Comparison of ENCODE assay signal across 1 cellular context in the genomic region with DNA sequence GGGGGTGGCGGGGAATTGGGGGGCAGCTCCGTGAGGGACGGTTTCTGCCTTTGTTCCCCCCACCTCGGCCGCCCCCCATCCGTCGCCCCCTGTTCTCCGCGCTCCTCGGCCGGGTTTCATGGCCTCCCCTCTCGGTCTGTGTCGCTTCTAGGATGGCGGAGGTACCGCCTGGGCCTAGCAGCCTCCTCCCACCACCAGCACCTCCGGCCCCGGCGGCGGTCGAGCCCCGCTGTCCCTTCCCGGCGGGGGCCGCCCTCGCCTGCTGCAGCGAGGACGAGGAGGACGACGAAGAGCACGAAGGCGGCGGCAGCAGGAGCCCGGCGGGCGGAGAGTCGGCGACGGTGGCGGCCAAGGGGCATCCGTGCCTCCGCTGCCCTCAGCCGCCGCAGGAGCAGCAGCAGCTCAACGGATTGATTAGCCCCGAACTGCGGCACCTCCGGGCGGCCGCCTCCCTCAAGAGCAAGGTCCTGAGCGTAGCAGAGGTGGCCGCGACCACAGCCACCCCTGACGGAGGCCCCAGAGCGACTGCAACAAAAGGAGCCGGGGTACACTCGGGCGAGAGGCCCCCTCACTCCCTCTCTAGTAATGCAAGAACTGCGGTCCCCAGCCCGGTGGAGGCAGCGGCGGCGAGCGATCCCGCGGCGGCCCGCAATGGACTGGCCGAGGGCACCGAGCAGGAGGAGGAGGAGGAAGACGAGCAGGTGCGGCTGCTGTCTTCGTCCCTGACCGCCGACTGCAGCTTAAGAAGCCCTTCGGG.
TF ChIP-seq lines count a peak whose summit lies in the region.

No MANE protein-coding gene starts in this region.

TF ChIP-seq in HepG2, 621 proteins besides CTCF, POLR2A, EP300 and RAD21 (continued from another document and continues in another):
- TF ChIP-seq KAT2B (IDR thresholded peaks at IDR 0.05; ENCODE audit: borderline replicate concordance, low read depth, low read length) (no peak), MBD4 (IDR thresholded peaks at IDR 0.05; ENCODE audit: borderline replicate concordance, low read length) (no peak), ZNF547 (CRISPR knock-in tag; IDR thresholded peaks at IDR 0.05) (no peak), ZFAT (CRISPR knock-in tag; conservative IDR thresholded peaks at IDR 0.05) (no peak), ETV5 (CRISPR knock-in tag; IDR thresholded peaks at IDR 0.05; ENCODE audit: borderline replicate concordance) (no peak), ZNF367 (CRISPR knock-in tag; IDR thresholded peaks at IDR 0.05; ENCODE audit: borderline replicate concordance) (no peak), ESRRA (CRISPR knock-in tag; IDR thresholded peaks at IDR 0.05; ENCODE audit: low read depth) (no peak), TAF15 (IDR thresholded peaks at IDR 0.05; ENCODE audit: low read depth, low read length, poor library complexity, severe bottlenecking) (no peak), FOXK1 (CRISPR knock-in tag; IDR thresholded peaks at IDR 0.05; ENCODE audit: borderline replicate concordance, low read depth) (no peak), ZBTB1 (CRISPR knock-in tag; IDR thresholded peaks at IDR 0.05; ENCODE audit: borderline replicate concordance) (no peak), SMARCE1 (IDR thresholded peaks at IDR 0.05; ENCODE audit: borderline replicate concordance) (no peak), ARHGAP35 (CRISPR knock-in tag; IDR thresholded peaks at IDR 0.05; ENCODE audit: borderline replicate concordance) (no peak), ZNF577 (CRISPR knock-in tag; IDR thresholded peaks at IDR 0.05; ENCODE audit: borderline replicate concordance, low read depth) (no peak), ZNF660 (CRISPR knock-in tag; IDR thresholded peaks at IDR 0.05; ENCODE audit: borderline replicate concordance, low read depth) (no peak), ZNF678 (CRISPR knock-in tag; IDR thresholded peaks at IDR 0.05) (no peak), ZNF264 (CRISPR knock-in tag; IDR thresholded peaks at IDR 0.05) (no peak), CBFB (CRISPR knock-in tag; IDR thresholded peaks at IDR 0.05) (no peak), ZNF260 (CRISPR knock-in tag; IDR thresholded peaks at IDR 0.05; ENCODE audit: borderline replicate concordance, low read depth) (no peak), ZSCAN25 (CRISPR knock-in tag; IDR thresholded peaks at IDR 0.05) (0 out of 2 replicates have a peak, but pooled peaks have one; percentile 6), ZNF24 (IDR thresholded peaks at IDR 0.05) (no peak), SATB2 (CRISPR knock-in tag; IDR thresholded peaks at IDR 0.05) (no peak), MED1 (CRISPR knock-in tag; IDR thresholded peaks at IDR 0.05) (no peak), ZNF737 (CRISPR knock-in tag; IDR thresholded peaks at IDR 0.05; ENCODE audit: borderline replicate concordance) (no peak), SETDB1 (CRISPR knock-in tag; IDR thresholded peaks at IDR 0.05; ENCODE audit: borderline replicate concordance) (no peak), HOXA5 (CRISPR knock-in tag; IDR thresholded peaks at IDR 0.05) (no peak), ZNF383 (CRISPR knock-in tag; IDR thresholded peaks at IDR 0.05; ENCODE audit: borderline replicate concordance) (no peak), ZNF549 (CRISPR knock-in tag; IDR thresholded peaks at IDR 0.05) (no peak), DNMT3B (CRISPR knock-in tag; conservative IDR thresholded peaks at IDR 0.05) (no peak), ZNF75D (CRISPR knock-in tag; IDR thresholded peaks at IDR 0.05; ENCODE audit: borderline replicate concordance) (no peak), TGIF2 (CRISPR knock-in tag; IDR thresholded peaks at IDR 0.05) (0 out of 2 replicates have a peak, but pooled peaks have one; percentile 31), STAG1 (CRISPR knock-in tag; IDR thresholded peaks at IDR 0.05) (no peak), ZNF251 (CRISPR knock-in tag; IDR thresholded peaks at IDR 0.05) (no peak), BORCS8-MEF2B (CRISPR knock-in tag; IDR thresholded peaks at IDR 0.05) (no peak), HDAC1 (CRISPR knock-in tag; IDR thresholded peaks at IDR 0.05) (no peak)
- TF ChIP-seq, protein P1, sequence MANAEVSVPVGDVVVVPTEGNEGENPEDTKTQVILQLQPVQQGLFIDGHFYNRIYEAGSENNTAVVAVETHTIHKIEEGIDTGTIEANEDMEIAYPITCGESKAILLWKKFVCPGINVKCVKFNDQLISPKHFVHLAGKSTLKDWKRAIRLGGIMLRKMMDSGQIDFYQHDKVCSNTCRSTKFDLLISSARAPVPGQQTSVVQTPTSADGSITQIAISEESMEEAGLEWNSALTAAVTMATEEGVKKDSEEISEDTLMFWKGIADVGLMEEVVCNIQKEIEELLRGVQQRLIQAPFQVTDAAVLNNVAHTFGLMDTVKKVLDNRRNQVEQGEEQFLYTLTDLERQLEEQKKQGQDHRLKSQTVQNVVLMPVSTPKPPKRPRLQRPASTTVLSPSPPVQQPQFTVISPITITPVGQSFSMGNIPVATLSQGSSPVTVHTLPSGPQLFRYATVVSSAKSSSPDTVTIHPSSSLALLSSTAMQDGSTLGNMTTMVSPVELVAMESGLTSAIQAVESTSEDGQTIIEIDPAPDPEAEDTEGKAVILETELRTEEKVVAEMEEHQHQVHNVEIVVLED (CRISPR knock-in tag; IDR thresholded peaks at IDR 0.05; ENCODE audit: borderline replicate concordance): no peak
- TF ChIP-seq, protein P2, sequence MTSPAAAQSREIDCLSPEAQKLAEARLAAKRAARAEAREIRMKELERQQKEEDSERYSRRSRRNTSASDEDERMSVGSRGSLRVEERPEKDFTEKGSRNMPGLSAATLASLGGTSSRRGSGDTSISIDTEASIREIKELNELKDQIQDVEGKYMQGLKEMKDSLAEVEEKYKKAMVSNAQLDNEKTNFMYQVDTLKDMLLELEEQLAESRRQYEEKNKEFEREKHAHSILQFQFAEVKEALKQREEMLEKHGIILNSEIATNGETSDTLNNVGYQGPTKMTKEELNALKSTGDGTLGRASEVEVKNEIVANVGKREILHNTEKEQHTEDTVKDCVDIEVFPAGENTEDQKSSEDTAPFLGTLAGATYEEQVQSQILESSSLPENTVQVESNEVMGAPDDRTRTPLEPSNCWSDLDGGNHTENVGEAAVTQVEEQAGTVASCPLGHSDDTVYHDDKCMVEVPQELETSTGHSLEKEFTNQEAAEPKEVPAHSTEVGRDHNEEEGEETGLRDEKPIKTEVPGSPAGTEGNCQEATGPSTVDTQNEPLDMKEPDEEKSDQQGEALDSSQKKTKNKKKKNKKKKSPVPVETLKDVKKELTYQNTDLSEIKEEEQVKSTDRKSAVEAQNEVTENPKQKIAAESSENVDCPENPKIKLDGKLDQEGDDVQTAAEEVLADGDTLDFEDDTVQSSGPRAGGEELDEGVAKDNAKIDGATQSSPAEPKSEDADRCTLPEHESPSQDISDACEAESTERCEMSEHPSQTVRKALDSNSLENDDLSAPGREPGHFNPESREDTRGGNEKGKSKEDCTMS (CRISPR knock-in tag; conservative IDR thresholded peaks at IDR 0.05): no peak
- TF ChIP-seq, protein P3, sequence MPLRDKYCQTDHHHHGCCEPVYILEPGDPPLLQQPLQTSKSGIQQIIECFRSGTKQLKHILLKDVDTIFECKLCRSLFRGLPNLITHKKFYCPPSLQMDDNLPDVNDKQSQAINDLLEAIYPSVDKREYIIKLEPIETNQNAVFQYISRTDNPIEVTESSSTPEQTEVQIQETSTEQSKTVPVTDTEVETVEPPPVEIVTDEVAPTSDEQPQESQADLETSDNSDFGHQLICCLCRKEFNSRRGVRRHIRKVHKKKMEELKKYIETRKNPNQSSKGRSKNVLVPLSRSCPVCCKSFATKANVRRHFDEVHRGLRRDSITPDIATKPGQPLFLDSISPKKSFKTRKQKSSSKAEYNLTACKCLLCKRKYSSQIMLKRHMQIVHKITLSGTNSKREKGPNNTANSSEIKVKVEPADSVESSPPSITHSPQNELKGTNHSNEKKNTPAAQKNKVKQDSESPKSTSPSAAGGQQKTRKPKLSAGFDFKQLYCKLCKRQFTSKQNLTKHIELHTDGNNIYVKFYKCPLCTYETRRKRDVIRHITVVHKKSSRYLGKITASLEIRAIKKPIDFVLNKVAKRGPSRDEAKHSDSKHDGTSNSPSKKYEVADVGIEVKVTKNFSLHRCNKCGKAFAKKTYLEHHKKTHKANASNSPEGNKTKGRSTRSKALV (CRISPR knock-in tag; IDR thresholded peaks at IDR 0.05): no peak
- TF ChIP-seq, protein P4, sequence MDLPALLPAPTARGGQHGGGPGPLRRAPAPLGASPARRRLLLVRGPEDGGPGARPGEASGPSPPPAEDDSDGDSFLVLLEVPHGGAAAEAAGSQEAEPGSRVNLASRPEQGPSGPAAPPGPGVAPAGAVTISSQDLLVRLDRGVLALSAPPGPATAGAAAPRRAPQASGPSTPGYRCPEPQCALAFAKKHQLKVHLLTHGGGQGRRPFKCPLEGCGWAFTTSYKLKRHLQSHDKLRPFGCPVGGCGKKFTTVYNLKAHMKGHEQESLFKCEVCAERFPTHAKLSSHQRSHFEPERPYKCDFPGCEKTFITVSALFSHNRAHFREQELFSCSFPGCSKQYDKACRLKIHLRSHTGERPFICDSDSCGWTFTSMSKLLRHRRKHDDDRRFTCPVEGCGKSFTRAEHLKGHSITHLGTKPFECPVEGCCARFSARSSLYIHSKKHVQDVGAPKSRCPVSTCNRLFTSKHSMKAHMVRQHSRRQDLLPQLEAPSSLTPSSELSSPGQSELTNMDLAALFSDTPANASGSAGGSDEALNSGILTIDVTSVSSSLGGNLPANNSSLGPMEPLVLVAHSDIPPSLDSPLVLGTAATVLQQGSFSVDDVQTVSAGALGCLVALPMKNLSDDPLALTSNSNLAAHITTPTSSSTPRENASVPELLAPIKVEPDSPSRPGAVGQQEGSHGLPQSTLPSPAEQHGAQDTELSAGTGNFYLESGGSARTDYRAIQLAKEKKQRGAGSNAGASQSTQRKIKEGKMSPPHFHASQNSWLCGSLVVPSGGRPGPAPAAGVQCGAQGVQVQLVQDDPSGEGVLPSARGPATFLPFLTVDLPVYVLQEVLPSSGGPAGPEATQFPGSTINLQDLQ (CRISPR knock-in tag; IDR thresholded peaks at IDR 0.05): no peak
- TF ChIP-seq, protein P5, sequence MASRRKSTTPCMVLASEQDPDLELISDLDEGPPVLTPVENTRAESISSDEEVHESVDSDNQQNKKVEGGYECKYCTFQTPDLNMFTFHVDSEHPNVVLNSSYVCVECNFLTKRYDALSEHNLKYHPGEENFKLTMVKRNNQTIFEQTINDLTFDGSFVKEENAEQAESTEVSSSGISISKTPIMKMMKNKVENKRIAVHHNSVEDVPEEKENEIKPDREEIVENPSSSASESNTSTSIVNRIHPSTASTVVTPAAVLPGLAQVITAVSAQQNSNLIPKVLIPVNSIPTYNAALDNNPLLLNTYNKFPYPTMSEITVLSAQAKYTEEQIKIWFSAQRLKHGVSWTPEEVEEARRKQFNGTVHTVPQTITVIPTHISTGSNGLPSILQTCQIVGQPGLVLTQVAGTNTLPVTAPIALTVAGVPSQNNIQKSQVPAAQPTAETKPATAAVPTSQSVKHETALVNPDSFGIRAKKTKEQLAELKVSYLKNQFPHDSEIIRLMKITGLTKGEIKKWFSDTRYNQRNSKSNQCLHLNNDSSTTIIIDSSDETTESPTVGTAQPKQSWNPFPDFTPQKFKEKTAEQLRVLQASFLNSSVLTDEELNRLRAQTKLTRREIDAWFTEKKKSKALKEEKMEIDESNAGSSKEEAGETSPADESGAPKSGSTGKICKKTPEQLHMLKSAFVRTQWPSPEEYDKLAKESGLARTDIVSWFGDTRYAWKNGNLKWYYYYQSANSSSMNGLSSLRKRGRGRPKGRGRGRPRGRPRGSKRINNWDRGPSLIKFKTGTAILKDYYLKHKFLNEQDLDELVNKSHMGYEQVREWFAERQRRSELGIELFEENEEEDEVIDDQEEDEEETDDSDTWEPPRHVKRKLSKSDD (CRISPR knock-in tag; IDR thresholded peaks at IDR 0.05; ENCODE audit: low read depth): no peak
- TF ChIP-seq, protein P6, sequence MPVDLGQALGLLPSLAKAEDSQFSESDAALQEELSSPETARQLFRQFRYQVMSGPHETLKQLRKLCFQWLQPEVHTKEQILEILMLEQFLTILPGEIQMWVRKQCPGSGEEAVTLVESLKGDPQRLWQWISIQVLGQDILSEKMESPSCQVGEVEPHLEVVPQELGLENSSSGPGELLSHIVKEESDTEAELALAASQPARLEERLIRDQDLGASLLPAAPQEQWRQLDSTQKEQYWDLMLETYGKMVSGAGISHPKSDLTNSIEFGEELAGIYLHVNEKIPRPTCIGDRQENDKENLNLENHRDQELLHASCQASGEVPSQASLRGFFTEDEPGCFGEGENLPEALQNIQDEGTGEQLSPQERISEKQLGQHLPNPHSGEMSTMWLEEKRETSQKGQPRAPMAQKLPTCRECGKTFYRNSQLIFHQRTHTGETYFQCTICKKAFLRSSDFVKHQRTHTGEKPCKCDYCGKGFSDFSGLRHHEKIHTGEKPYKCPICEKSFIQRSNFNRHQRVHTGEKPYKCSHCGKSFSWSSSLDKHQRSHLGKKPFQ (CRISPR knock-in tag; IDR thresholded peaks at IDR 0.05; ENCODE audit: insufficient replicate concordance): no peak
- TF ChIP-seq, protein P7, sequence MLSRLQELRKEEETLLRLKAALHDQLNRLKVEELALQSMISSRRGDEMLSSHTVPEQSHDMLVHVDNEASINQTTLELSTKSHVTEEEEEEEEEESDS (CRISPR knock-in tag; IDR thresholded peaks at IDR 0.05; ENCODE audit: borderline replicate concordance): no peak
- TF ChIP-seq, protein P8, sequence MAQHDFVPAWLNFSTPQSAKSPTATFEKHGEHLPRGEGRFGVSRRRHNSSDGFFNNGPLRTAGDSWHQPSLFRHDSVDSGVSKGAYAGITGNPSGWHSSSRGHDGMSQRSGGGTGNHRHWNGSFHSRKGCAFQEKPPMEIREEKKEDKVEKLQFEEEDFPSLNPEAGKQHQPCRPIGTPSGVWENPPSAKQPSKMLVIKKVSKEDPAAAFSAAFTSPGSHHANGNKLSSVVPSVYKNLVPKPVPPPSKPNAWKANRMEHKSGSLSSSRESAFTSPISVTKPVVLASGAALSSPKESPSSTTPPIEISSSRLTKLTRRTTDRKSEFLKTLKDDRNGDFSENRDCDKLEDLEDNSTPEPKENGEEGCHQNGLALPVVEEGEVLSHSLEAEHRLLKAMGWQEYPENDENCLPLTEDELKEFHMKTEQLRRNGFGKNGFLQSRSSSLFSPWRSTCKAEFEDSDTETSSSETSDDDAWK (CRISPR knock-in tag; IDR thresholded peaks at IDR 0.05): no peak
- TF ChIP-seq, protein P9, sequence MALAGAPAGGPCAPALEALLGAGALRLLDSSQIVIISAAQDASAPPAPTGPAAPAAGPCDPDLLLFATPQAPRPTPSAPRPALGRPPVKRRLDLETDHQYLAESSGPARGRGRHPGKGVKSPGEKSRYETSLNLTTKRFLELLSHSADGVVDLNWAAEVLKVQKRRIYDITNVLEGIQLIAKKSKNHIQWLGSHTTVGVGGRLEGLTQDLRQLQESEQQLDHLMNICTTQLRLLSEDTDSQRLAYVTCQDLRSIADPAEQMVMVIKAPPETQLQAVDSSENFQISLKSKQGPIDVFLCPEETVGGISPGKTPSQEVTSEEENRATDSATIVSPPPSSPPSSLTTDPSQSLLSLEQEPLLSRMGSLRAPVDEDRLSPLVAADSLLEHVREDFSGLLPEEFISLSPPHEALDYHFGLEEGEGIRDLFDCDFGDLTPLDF (CRISPR knock-in tag; IDR thresholded peaks at IDR 0.05): no peak
- TF ChIP-seq, protein P10, sequence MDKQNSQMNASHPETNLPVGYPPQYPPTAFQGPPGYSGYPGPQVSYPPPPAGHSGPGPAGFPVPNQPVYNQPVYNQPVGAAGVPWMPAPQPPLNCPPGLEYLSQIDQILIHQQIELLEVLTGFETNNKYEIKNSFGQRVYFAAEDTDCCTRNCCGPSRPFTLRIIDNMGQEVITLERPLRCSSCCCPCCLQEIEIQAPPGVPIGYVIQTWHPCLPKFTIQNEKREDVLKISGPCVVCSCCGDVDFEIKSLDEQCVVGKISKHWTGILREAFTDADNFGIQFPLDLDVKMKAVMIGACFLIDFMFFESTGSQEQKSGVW (CRISPR knock-in tag; IDR thresholded peaks at IDR 0.05; ENCODE audit: borderline replicate concordance): no peak
